Comparison of ENCODE assay signal across 13 cellular contexts in the genomic region with DNA sequence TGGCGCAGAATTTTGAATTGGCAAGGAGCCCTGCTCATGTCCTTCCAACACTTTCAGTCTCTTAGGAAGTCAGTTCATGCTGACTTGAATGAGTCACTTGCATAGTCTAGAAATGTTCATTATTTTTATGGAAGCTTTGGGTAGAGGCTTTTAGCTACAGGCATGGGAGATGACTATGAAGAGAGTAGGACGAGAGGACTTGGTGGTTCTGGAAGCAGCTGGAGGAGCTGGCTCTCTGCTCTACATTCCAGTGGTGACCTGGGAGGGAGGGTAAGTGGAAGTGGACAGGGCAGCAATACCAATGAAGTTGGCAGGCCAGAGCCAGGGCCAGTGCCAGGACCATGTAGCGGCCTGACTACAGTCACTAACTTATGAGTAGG. TPM values are rescaled to one million over a fixed set of nuclear protein-coding genes. Genes with fewer than 3 reads are reported as not detected.
DNase-seq lines count a peak whose midpoint lies in the region; ATAC-seq and TF ChIP-seq lines count a peak whose summit lies in the region.
"Had no signal": no experiment of that assay in that cellular context is flagged by ENCODE, and none has a peak within 500 bp of the region (broad histone marks: within the 10 kb centered on the region; RNA-seq: fewer than 3 reads in every experiment).

No MANE protein-coding gene starts in this region.

- peak overlapping the region; percentile 55 for H3K27ac ChIP-seq in substantia nigra (ENCODE audit: low read depth, low read length, poor library complexity, severe bottlenecking)
- H3K27ac ChIP-seq: KMS-11, prostate gland had no signal

- 39 to 43% methylated on average over 3 of the region's 3 CpGs for WGBS in lower leg skin, 2 donors

- CTCF ChIA-PET in activated CD4-positive, alpha-beta T cell treated with anti-CD3 and anti-CD28 coated beads for 36 hours (lab: Charles Lee), result interaction anchor here (0.6 to 6.3 kb wide), 4 partner anchors 145 to 396 kb away, joined by 3 to 128 read pairs (median 4); no protein-coding TSS in a partner anchor

- H3K4me1 ChIP-seq in BE2C, result no peaks in the 10 kb centered on the region

- H3K27ac Mint-ChIP-seq in activated CD4-positive, alpha-beta T cell treated with anti-CD3 and anti-CD28 coated beads for 36 hours, result peak overlapping the region; percentile 7

- H3K4me1 Mint-ChIP-seq in activated CD4-positive, alpha-beta T cell treated with anti-CD3 and anti-CD28 coated beads for 36 hours, result peaks cover 32% of the 10 kb centered on the region

- no peaks in the 10 kb centered on the region for H3K9me3 Mint-ChIP-seq in activated CD4-positive, alpha-beta T cell treated with anti-CD3 and anti-CD28 coated beads for 36 hours (ENCODE audit: low read depth)
- H3K9me3 Mint-ChIP-seq: central memory CD8-positive, alpha-beta T cell had no signal

- DNase-seq in activated CD4-positive, alpha-beta T cell treated with anti-CD3 and anti-CD28 coated beads for 36 hours, result no peak
- DNase-seq in activated CD4-positive, alpha-beta T cell treated with anti-CD3 and anti-CD28 coated beads, Interleukin-2, amount 50 U/mL, for 48 hours, result no peak
- DNase-seq in cardiac fibroblast (ENCODE audit: low read depth in 2 of 2) (peak; percentile 72 to 81), kidney tubule cell (ENCODE audit: low spot score) (peak; percentile 23), substantia nigra (lab: John Stamatoyannopoulos, UW) (peak in 28 of 49 donors; percentile 19 to 74 (median 40)), lower leg skin (ENCODE audit: low spot score in 2 of 2) (no peak), BE2C (no peak)
- DNase-seq: activated CD4-positive, alpha-beta T cell treated with anti-CD3 and anti-CD28 coated beads, Interleukin-2, amount 50 U/mL, for 4 hours; NCI-H2227 treated with DMSO at 0.1 percent for 48 hours had no signal

- H3K4me3 ChIP-seq in cardiac fibroblast (replicated peaks in 1 of 2; ENCODE audit: low read depth in 2 of 2, low read length in 2 of 2), result no peak overlapping the region
- no peak overlapping the region for H3K4me3 ChIP-seq in lower leg skin (ENCODE audit: low read depth, poor library complexity, severe bottlenecking)
- H3K4me3 ChIP-seq in BE2C (ENCODE audit: low read depth, low read length), result no peak overlapping the region
- H3K4me3 ChIP-seq: prostate gland had no signal

- no peak for TF ChIP-seq CTCF in cardiac fibroblast (IDR thresholded peaks at IDR 0.05; ENCODE audit: low read depth, low read length)
- no peak for TF ChIP-seq CTCF in lower leg skin (IDR thresholded peaks at IDR 0.05)
- TF ChIP-seq CTCF in BE2C (IDR thresholded peaks at IDR 0.05; ENCODE audit: low read depth, low read length), result no peak

- H3K4me3 Mint-ChIP-seq in activated CD4-positive, alpha-beta T cell treated with anti-CD3 and anti-CD28 coated beads for 36 hours, result no peak overlapping the region
- H3K4me3 Mint-ChIP-seq: central memory CD8-positive, alpha-beta T cell had no signal

- POLR2A ChIA-PET in activated CD4-positive, alpha-beta T cell treated with anti-CD3 and anti-CD28 coated beads for 36 hours (lab: Charles Lee), result interaction anchor here (0.6 to 0.8 kb wide), 2 partner anchors 26 to 104 kb away, joined by 3 read pairs; no protein-coding TSS in a partner anchor

- H3K27me3 Mint-ChIP-seq in activated CD4-positive, alpha-beta T cell treated with anti-CD3 and anti-CD28 coated beads for 36 hours, result no peaks in the 10 kb centered on the region
- H3K27me3 Mint-ChIP-seq: central memory CD8-positive, alpha-beta T cell had no signal

- peaks cover 27% of the 10 kb centered on the region for H3K36me3 ChIP-seq in BE2C
- H3K36me3 ChIP-seq: prostate gland had no signal

- ATAC-seq in activated CD4-positive, alpha-beta T cell treated with anti-CD3 and anti-CD28 coated beads for 36 hours, result no peak
- no peak for ATAC-seq in GM21423 (IDR thresholded peaks at IDR 0.05; ENCODE audit: unreplicated experiment)

- intact Hi-C loops in activated CD4-positive, alpha-beta T cell treated with anti-CD3 and anti-CD28 coated beads for 36 hours (cut with DNase I, micrococcal nuclease), result no loop called here
- intact Hi-C loops in lower leg skin (cut with DNase I; ENCODE audit: low total_unique reads), result loop anchor here (2.0 kb wide), 1 partner anchor 176 kb away; no protein-coding TSS in a partner anchor

- TF ChIP-seq POLR2A in lower leg skin (IDR thresholded peaks at IDR 0.05), result no peak

- H3K36me3 Mint-ChIP-seq in activated CD4-positive, alpha-beta T cell treated with anti-CD3 and anti-CD28 coated beads for 36 hours (ENCODE audit: low read depth), result peaks cover 46% of the 10 kb centered on the region

- no peaks in the 10 kb centered on the region for H3K9me3 ChIP-seq in BE2C
- H3K9me3 ChIP-seq: prostate gland had no signal

- peaks cover 16% of the 10 kb centered on the region for H3K27me3 ChIP-seq in BE2C

RNA-seq across cellular contexts. Expression of gene POLR2H, which starts 7.3 kb away (rescaled TPM):
- 100 to 1,000 TPM; 130 to 143 TPM for total RNA-seq in activated CD4-positive, alpha-beta T cell treated with anti-CD3 and anti-CD28 coated beads for 36 hours
- 10 to 100 TPM; 54.7 to 95.9 (median 66.8) TPM for total RNA-seq in lower leg skin
- polyA plus RNA-seq in BE2C (2012; ENCODE audit: insufficient read depth, insufficient read length, low read depth), result 242 TPM

RNA-seq across cellular contexts. Expression of gene CLCN2, which starts 7.4 kb away (rescaled TPM):
- 1 to 10 TPM; 4.6 to 4.7 TPM for total RNA-seq in activated CD4-positive, alpha-beta T cell treated with anti-CD3 and anti-CD28 coated beads for 36 hours
- total RNA-seq in lower leg skin, result 1 to 10 TPM; 1.7 to 6.0 (median 4.0) TPM
- 12.2 TPM for polyA plus RNA-seq in BE2C (2012; ENCODE audit: insufficient read depth, insufficient read length, low read depth)

RNA-seq across cellular contexts. Expression of gene THPO, which starts 9.2 kb away (rescaled TPM):
- not detected for total RNA-seq in activated CD4-positive, alpha-beta T cell treated with anti-CD3 and anti-CD28 coated beads for 36 hours
- 1 to 10 TPM in 1 of 4 donors, under 1 TPM in 2, not detected in 1; 0.36 to 1.3 (median 0.37) TPM for total RNA-seq in lower leg skin
- polyA plus RNA-seq in BE2C (2012; ENCODE audit: insufficient read depth, insufficient read length, low read depth), result not detected
- total RNA-seq: prostate gland had no signal

RNA-seq across cellular contexts. Expression of gene CHRD, which starts 11.1 kb away (rescaled TPM):
- total RNA-seq in activated CD4-positive, alpha-beta T cell treated with anti-CD3 and anti-CD28 coated beads for 36 hours, result under 1 TPM in 1 of 2 experiments, not detected in 1; 0.23 TPM
- total RNA-seq in lower leg skin, result 1 to 10 TPM; 3.3 to 5.2 (median 4.3) TPM
- not detected for polyA plus RNA-seq in BE2C (2012; ENCODE audit: insufficient read depth, insufficient read length, low read depth)

RNA-seq across cellular contexts. Expression of gene FAM131A, which starts 31.4 kb away (rescaled TPM):
- total RNA-seq in activated CD4-positive, alpha-beta T cell treated with anti-CD3 and anti-CD28 coated beads for 36 hours, result 1 to 10 TPM; 3.7 to 4.5 TPM
- 10 to 100 TPM; 60.3 to 81.7 (median 66.9) TPM for total RNA-seq in lower leg skin
- polyA plus RNA-seq in BE2C (2012; ENCODE audit: insufficient read depth, insufficient read length, low read depth), result 36.2 TPM

Comparison
In these comparisons a context has a peak if more than half of its experiments do, and no peak if none do; other contexts are left out.
1. DNase-seq: peak in cardiac fibroblast (2 of 2), kidney tubule cell (single experiment) and substantia nigra (28 of 49); none in activated CD4-positive, alpha-beta T cell treated with anti-CD3 and anti-CD28 coated beads for 36 hours (single experiment), activated CD4-positive, alpha-beta T cell treated with anti-CD3 and anti-CD28 coated beads, Interleukin-2, amount 50 U/mL, for 48 hours (0 of 2), lower leg skin (0 of 2) and BE2C (single experiment).